In the genomic region with DNA sequence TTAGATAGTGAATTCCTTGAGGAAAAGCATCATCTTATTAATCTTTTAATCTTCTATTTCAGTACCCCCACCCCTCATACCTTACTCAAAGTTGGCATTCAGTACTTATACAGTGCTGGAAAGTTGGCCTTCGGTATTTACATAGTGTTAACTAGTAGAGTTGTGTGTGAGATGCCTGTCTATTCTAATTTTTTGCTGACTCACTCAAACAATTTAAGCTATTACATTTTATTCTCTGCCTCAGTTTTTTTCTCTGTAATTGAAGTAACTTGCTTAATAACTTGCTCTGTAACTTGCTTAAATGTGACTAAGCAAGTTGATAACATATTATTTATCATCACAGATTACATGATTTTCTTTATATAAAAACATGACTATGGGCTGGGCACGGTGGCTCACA, we compare ENCODE assay signal across 22 cellular contexts. TPM values are rescaled to one million over a fixed set of nuclear protein-coding genes. Genes with fewer than 3 reads are reported as not detected.
DNase-seq lines count a peak whose midpoint lies in the region; ATAC-seq, FAIRE-seq and TF ChIP-seq lines count a peak whose summit lies in the region.
"Had no signal": no experiment of that assay in that cellular context is flagged by ENCODE, and none has a peak within 500 bp of the region (broad histone marks: within the 10 kb centered on the region; RNA-seq: fewer than 3 reads in every experiment).

No MANE protein-coding gene starts in this region.

- no peak for DNase-seq in A549 (ENCODE audit: low read depth in 1 of 2, low spot score in 1 of 2)
- DNase-seq in GM23338 (ENCODE audit: low spot score) = no peak
- no peak for DNase-seq in K562 (ENCODE audit: extremely low read depth in 1 of 4, low spot score in 3 of 4)
- DNase-seq in epidermal melanocyte (ENCODE audit: insufficient read length, low spot score) = no peak
- DNase-seq in pons (ENCODE audit: low spot score) = no peak
- DNase-seq: 8988T; C1 segment of cervical spinal cord; CD4-positive, alpha-beta T cell; CD8-positive, alpha-beta memory T cell; DMS 273 treated with DMSO at 0.1 percent for 48 hours; DMS79; EL; GDM1; GOT3; H7; HCEC 1CT had no signal

- H3K4me3 ChIP-seq in A549 (no peak overlapping the region), GM23338 (no peak overlapping the region), K562 (no peak overlapping the region)

- no peaks in the 10 kb centered on the region for H3K9me2 ChIP-seq in GM23338 (ENCODE audit: insufficient read depth)

- 67% methylated on average over 2 of the region's 2 CpGs for WGBS in A549 (ENCODE audit: missing lambda C conversion rate)
- 71% methylated on average over 2 of the region's 2 CpGs for whole genome bisulfite sequencing in K562 (ENCODE audit: insufficient coverage, low coverage, missing lambda C conversion rate)

- H2AFZ ChIP-seq in GM23338 = no peak overlapping the region
- H2AFZ ChIP-seq in K562 (ENCODE audit: low read depth, low read length) = no peak overlapping the region

- no peaks in the 10 kb centered on the region for H3K9me1 ChIP-seq in K562 (ENCODE audit: control insufficient read depth, insufficient read depth, low read length)

- H3K4me2 ChIP-seq in A549 (peak overlapping the region; percentile 0; the same call in 1 of the 3 replicates), GM23338 (no peak overlapping the region), K562 (ENCODE audit: insufficient read depth, low read length) (no peak overlapping the region)

- peaks cover 9% of the 10 kb centered on the region; the same call in 2 of the 3 replicates for H3K36me3 Mint-ChIP-seq in GM23338 (ENCODE audit: low read depth)

- FAIRE-seq in A549 (lab: Jason Lieb, UNC) (no peak), K562 (lab: Jason Lieb, UNC) (peak; percentile 6)
- FAIRE-seq: D721Med, GM12891, GM18507 had no signal

- H3K4me1 Mint-ChIP-seq in GM23338 = no peaks in the 10 kb centered on the region
- H3K4me1 Mint-ChIP-seq: CD8-positive, alpha-beta memory T cell had no signal

- no peaks in the 10 kb centered on the region for H3K79me2 ChIP-seq in GM23338 (replicated peaks; ENCODE audit: insufficient read depth)
- H3K79me2 ChIP-seq in K562 (ENCODE audit: control insufficient read depth, insufficient read depth, low read length) = no peaks in the 10 kb centered on the region

- no peaks in the 10 kb centered on the region for H3K27me3 ChIP-seq in GM23338 (ENCODE audit: insufficient read depth)
- no peaks in the 10 kb centered on the region for H3K27me3 ChIP-seq in K562 (ENCODE audit: control insufficient read depth in 2 of 2, insufficient read depth in 2 of 2, low read length in 2 of 2)

- TF ChIP-seq RAD21 in A549 (conservative IDR thresholded peaks at IDR 0.05 in 1 of 2, IDR thresholded peaks at IDR 0.05 in 1 of 2) (no peak), K562 (CRISPR knock-in tag; conservative IDR thresholded peaks at IDR 0.05 in 1 of 2, IDR thresholded peaks at IDR 0.05 in 1 of 2) (no peak)

- no peak overlapping the region for H3K4me3 Mint-ChIP-seq in GM23338
- H3K4me3 Mint-ChIP-seq: CD4-positive, alpha-beta T cell; CD8-positive, alpha-beta memory T cell had no signal

- H3K9me3 Mint-ChIP-seq in GM23338 = no peaks in the 10 kb centered on the region
- H3K9me3 Mint-ChIP-seq: CD4-positive, alpha-beta T cell; CD8-positive, alpha-beta memory T cell had no signal

- H3K27ac ChIP-seq in A549 (peak overlapping the region in 1 of 2 experiments; percentile 62; a peak in 3 of 6 replicates), GM23338 (ENCODE audit: low read depth) (no peak overlapping the region), K562 (ENCODE audit: extremely low read depth, low read depth, low read length) (no peak overlapping the region)

- no peak overlapping the region for H3K9ac ChIP-seq in K562 (ENCODE audit: insufficient read depth in 1 of 2, low read depth in 2 of 2, low read length in 2 of 2)

- H3K36me3 ChIP-seq in GM23338 (ENCODE audit: insufficient read depth) (no peaks in the 10 kb centered on the region), K562 (ENCODE audit: control insufficient read depth, insufficient read depth, low read length) (no peaks in the 10 kb centered on the region)

- no TSS peak for BruUV-seq in K562 (replicated peaks; lab: Mats Ljungman, UMichigan)

- H3K9me3 ChIP-seq in A549 (no peaks in the 10 kb centered on the region), K562 (replicated peaks; ENCODE audit: control insufficient read depth, insufficient read depth, low read depth, low read length) (no peaks in the 10 kb centered on the region)

- peaks cover 35% of the 10 kb centered on the region for H3K4me1 ChIP-seq in A549
- H3K4me1 ChIP-seq in GM23338 (ENCODE audit: insufficient read depth) = no peaks in the 10 kb centered on the region
- peaks cover 0 to 4% of the 10 kb centered on the region in 2 experiments; a peak in 2 of 5 replicates for H3K4me1 ChIP-seq in K562 (replicated peaks in 1 of 2; ENCODE audit: control insufficient read depth in 2 of 2, insufficient read depth in 2 of 2, low read length in 2 of 2)

- H3K27ac Mint-ChIP-seq in GM23338 = 0 out of 2 replicates have a peak overlapping the region, but pooled peaks have one; percentile 27
- H3K27ac Mint-ChIP-seq: CD4-positive, alpha-beta T cell; CD8-positive, alpha-beta memory T cell had no signal

- H4K20me1 ChIP-seq in GM23338 (replicated peaks; ENCODE audit: insufficient read depth) = no peaks in the 10 kb centered on the region
- no peaks in the 10 kb centered on the region for H4K20me1 ChIP-seq in K562 (replicated peaks; ENCODE audit: control insufficient read depth, insufficient read depth, low read length)

- in situ Hi-C loops in K562 (cut with MboI) = no loop called here

- CTCF ChIA-PET in A549 (lab: Yijun Ruan, JAX) = interaction anchor here (1.0 to 1.4 kb wide), 2 partner anchors 9 to 18 kb away, joined by 3 read pairs; no protein-coding TSS in a partner anchor
- CTCF ChIA-PET in K562 (lab: Yijun Ruan, JAX; ENCODE audit: low intra/inter-chr PET ratio) = no interaction called here

- intact Hi-C loops in K562 (cut with micrococcal nuclease) = no loop called here

- TF ChIP-seq POLR2A in A549 (IDR thresholded peaks at IDR 0.05; ENCODE audit: low read length) = no peak
- no peak for TF ChIP-seq POLR2A in K562 (conservative IDR thresholded peaks at IDR 0.05)

- no peak for TF ChIP-seq EP300 in A549 (IDR thresholded peaks at IDR 0.05)
- TF ChIP-seq EP300 in K562 (IDR thresholded peaks at IDR 0.05; ENCODE audit: low read length) = no peak

- POLR2A ChIA-PET in A549 (lab: Yijun Ruan, JAX) (no interaction called here), K562 (lab: Yijun Ruan, JAX) (interaction anchor here (0.6 to 0.7 kb wide), 2 partner anchors 1055 to 1218 kb away, joined by 3 to 4 read pairs; no protein-coding TSS in a partner anchor)

- peaks cover 6% of the 10 kb centered on the region for H3K27me3 Mint-ChIP-seq in GM23338 (ENCODE audit: insufficient read depth, low read depth, poor library complexity)
- H3K27me3 Mint-ChIP-seq: CD4-positive, alpha-beta T cell; CD8-positive, alpha-beta memory T cell had no signal

- H3F3A ChIP-seq in GM23338 (replicated peaks; ENCODE audit: low read depth) = no peaks in the 10 kb centered on the region

- no peak for ATAC-seq in A549
- ATAC-seq in GM23338 = no peak
- no peak for ATAC-seq in K562
- no peak for ATAC-seq in HG02938 (IDR thresholded peaks at IDR 0.05; ENCODE audit: unreplicated experiment)

- TF ChIP-seq CTCF in A549 (IDR thresholded peaks at IDR 0.05) (no peak), GM23338 (conservative IDR thresholded peaks at IDR 0.05; ENCODE audit: low read depth in 2 of 2) (no peak), K562 (IDR thresholded peaks at IDR 0.05 in 2 of 3, conservative IDR thresholded peaks at IDR 0.05 in 1 of 3; ENCODE audit: insufficient read depth in 2 of 3, low read depth in 1 of 3, low read length in 3 of 3) (no peak)

RNA-seq across cellular contexts. Expression of gene DNAL1, which starts 20.3 kb away (rescaled TPM):
- polyA plus RNA-seq in A549 (2011; rRNA removed) (9.2 and 16.3 TPM in 2 replicates), A549 (2017; fragmentation: RNase III; extraction: RNeasy Plus Mini Kit Qiagen cat#74134 plus additional on column Dnase treatment) (7.8 to 8.3 TPM (median 8.3 TPM) in 3 replicates), GM23338 (2016; fragmentation: Nextera tagmentation; extraction: Ambion mirVana) (23.6 and 29.3 TPM in 2 replicates), K562 (2011; rRNA removed) (3.2 and 4.1 TPM in 2 replicates), K562 (2014; fragmentation: Illumina TruSeq; extraction: Trizol) (4.7 and 5.6 TPM in 2 replicates), K562 (2014; fragmentation: Nextera tagmentation; extraction: Ambion mirVana) (10 to 100 TPM in 1 of 2 experiments, 1 to 10 TPM in 1; 8.9 to 11.7 TPM), K562 (2014; rRNA removed) (1.4 and 4.8 TPM in 2 replicates)
- polyA plus RNA-seq in A549 (2012; cell fraction: cytosol; rRNA removed) = 1.7 and 2.2 TPM in 2 replicates
- polyA plus RNA-seq in A549 (2012; cell fraction: nucleus; rRNA removed) = 0.88 and 1.9 TPM in 2 replicates
- polyA minus RNA-seq in A549 (2011; rRNA and poly(A)+ RNA removed) = 3.7 TPM in 2 replicates
- 7.6 and 10.6 TPM in 2 replicates for total RNA-seq in GM23338 (2014; rRNA removed; shearing (Covaris generic))
- 2.1 and 2.3 TPM in 2 replicates for total RNA-seq in K562 (2011; cell fraction: chromatin; rRNA removed; ENCODE audit: low replicate concordance)
- 0.39 and 0.67 TPM in 2 replicates for total RNA-seq in K562 (2011; cell fraction: nucleolus; rRNA removed)
- total RNA-seq in K562 (2011; cell fraction: nucleoplasm; rRNA removed) = 2.0 and 3.0 TPM in 2 replicates
- total RNA-seq in K562 (2014; rRNA removed) (1.6 and 2.3 TPM in 2 replicates), K562 (2014; rRNA removed; fragmentation: Illumina TruSeq; extraction: Trizol) (6.3 and 10.3 TPM in 2 replicates), K562 (2015; rRNA removed; fragmentation: Illumina TruSeq; extraction: Trizol) (2.1 and 3.7 TPM in 2 replicates), K562 (2021) (4.8 and 5.8 TPM in 2 replicates)
- polyA plus RNA-seq in K562 (2011; cell fraction: cytosol; rRNA removed) = 0.24 and 0.99 TPM in 2 replicates
- 0.74 and 1.5 TPM in 2 replicates for polyA plus RNA-seq in K562 (2011; cell fraction: nucleus; rRNA removed)
- polyA plus RNA-seq in K562 (2012) = 3.2 and 3.4 TPM in 2 replicates
- polyA minus RNA-seq in K562 (2011; rRNA and poly(A)+ RNA removed) = 2.1 and 2.8 TPM in 2 replicates
- 0.95 and 2.3 TPM in 2 replicates for polyA minus RNA-seq in K562 (2011; cell fraction: cytosol; rRNA and poly(A)+ RNA removed)
- polyA minus RNA-seq in K562 (2011; cell fraction: nucleus; rRNA and poly(A)+ RNA removed) = 0.67 and 2.0 TPM in 2 replicates

RNA-seq across cellular contexts. Expression of gene PNMA1, which starts 49.1 kb away (rescaled TPM):
- polyA plus RNA-seq in A549 (2011; rRNA removed) (20.8 and 21.2 TPM in 2 replicates), A549 (2017; fragmentation: RNase III; extraction: RNeasy Plus Mini Kit Qiagen cat#74134 plus additional on column Dnase treatment) (43.4 to 49.8 TPM (median 47.3 TPM) in 3 replicates), GM23338 (2016; fragmentation: Nextera tagmentation; extraction: Ambion mirVana) (18.2 and 19.6 TPM in 2 replicates), K562 (2011; rRNA removed) (7.5 and 11.3 TPM in 2 replicates), K562 (2014; fragmentation: Illumina TruSeq; extraction: Trizol) (15.5 and 15.7 TPM in 2 replicates), K562 (2014; fragmentation: Nextera tagmentation; extraction: Ambion mirVana) (1 to 10 TPM; 1.7 to 2.4 TPM), K562 (2014; rRNA removed) (12.7 and 15.1 TPM in 2 replicates)
- polyA plus RNA-seq in A549 (2012; cell fraction: cytosol; rRNA removed) = 25.0 and 27.8 TPM in 2 replicates
- polyA plus RNA-seq in A549 (2012; cell fraction: nucleus; rRNA removed) = 28.3 and 29.6 TPM in 2 replicates
- polyA minus RNA-seq in A549 (2011; rRNA and poly(A)+ RNA removed) = 6.2 and 10.5 TPM in 2 replicates
- total RNA-seq in GM23338 (2014; rRNA removed; shearing (Covaris generic)) = 32.9 and 35.6 TPM in 2 replicates
- total RNA-seq in K562 (2011; cell fraction: chromatin; rRNA removed; ENCODE audit: low replicate concordance) = 5.1 and 6.7 TPM in 2 replicates
- 6.8 and 8.0 TPM in 2 replicates for total RNA-seq in K562 (2011; cell fraction: nucleolus; rRNA removed)
- total RNA-seq in K562 (2011; cell fraction: nucleoplasm; rRNA removed) = 8.8 and 9.7 TPM in 2 replicates
- total RNA-seq in K562 (2014; rRNA removed) (4.6 and 4.7 TPM in 2 replicates), K562 (2014; rRNA removed; fragmentation: Illumina TruSeq; extraction: Trizol) (7.9 and 8.7 TPM in 2 replicates), K562 (2015; rRNA removed; fragmentation: Illumina TruSeq; extraction: Trizol) (6.6 and 7.1 TPM in 2 replicates), K562 (2021) (24.8 and 26.4 TPM in 2 replicates)
- 6.3 and 7.9 TPM in 2 replicates for polyA plus RNA-seq in K562 (2011; cell fraction: cytosol; rRNA removed)
- 6.2 and 6.9 TPM in 2 replicates for polyA plus RNA-seq in K562 (2011; cell fraction: nucleus; rRNA removed)
- polyA plus RNA-seq in K562 (2012) = 18.6 and 26.5 TPM in 2 replicates
- polyA minus RNA-seq in K562 (2011; rRNA and poly(A)+ RNA removed) = 6.4 and 9.0 TPM in 2 replicates
- 4.3 and 7.6 TPM in 2 replicates for polyA minus RNA-seq in K562 (2011; cell fraction: cytosol; rRNA and poly(A)+ RNA removed)
- polyA minus RNA-seq in K562 (2011; cell fraction: nucleus; rRNA and poly(A)+ RNA removed) = 3.3 and 3.4 TPM in 2 replicates

RNA-seq across cellular contexts. Expression of gene ACOT6, which starts 52.8 kb away (rescaled TPM):
- polyA plus RNA-seq in A549 (2011; rRNA removed) (not detected in 2 replicates), A549 (2017; fragmentation: RNase III; extraction: RNeasy Plus Mini Kit Qiagen cat#74134 plus additional on column Dnase treatment) (not detected in 3 replicates), GM23338 (2016; fragmentation: Nextera tagmentation; extraction: Ambion mirVana) (0.24 and 0.44 TPM in 2 replicates), K562 (2011; rRNA removed) (not detected in 2 replicates), K562 (2014; fragmentation: Illumina TruSeq; extraction: Trizol) (not detected in 2 replicates), K562 (2014; fragmentation: Nextera tagmentation; extraction: Ambion mirVana) (not detected), K562 (2014; rRNA removed) (not detected in 2 replicates)
- polyA plus RNA-seq in A549 (2012; cell fraction: cytosol; rRNA removed) = not detected in 2 replicates
- polyA plus RNA-seq in A549 (2012; cell fraction: nucleus; rRNA removed) = not detected in 2 replicates
- not detected in 2 replicates for polyA minus RNA-seq in A549 (2011; rRNA and poly(A)+ RNA removed)
- total RNA-seq in GM23338 (2014; rRNA removed; shearing (Covaris generic)) = 0.83 TPM in 1 of 2 replicates, not detected in the other
- not detected in 2 replicates for total RNA-seq in K562 (2011; cell fraction: chromatin; rRNA removed; ENCODE audit: low replicate concordance)
- total RNA-seq in K562 (2011; cell fraction: nucleolus; rRNA removed) = 0.17 TPM in 1 of 2 replicates, not detected in the other
- total RNA-seq in K562 (2011; cell fraction: nucleoplasm; rRNA removed) = not detected in 2 replicates
- total RNA-seq in K562 (2014; rRNA removed) (not detected in 2 replicates), K562 (2014; rRNA removed; fragmentation: Illumina TruSeq; extraction: Trizol) (not detected in 2 replicates), K562 (2015; rRNA removed; fragmentation: Illumina TruSeq; extraction: Trizol) (not detected in 2 replicates), K562 (2021) (not detected in 2 replicates)
- not detected in 2 replicates for polyA plus RNA-seq in K562 (2011; cell fraction: cytosol; rRNA removed)
- polyA plus RNA-seq in K562 (2011; cell fraction: nucleus; rRNA removed) = not detected in 2 replicates
- not detected in 2 replicates for polyA plus RNA-seq in K562 (2012)
- polyA minus RNA-seq in K562 (2011; rRNA and poly(A)+ RNA removed) = not detected in 2 replicates
- polyA minus RNA-seq in K562 (2011; cell fraction: cytosol; rRNA and poly(A)+ RNA removed) = not detected in 2 replicates
- polyA minus RNA-seq in K562 (2011; cell fraction: nucleus; rRNA and poly(A)+ RNA removed) = 0.27 and 0.67 TPM in 2 replicates
- total RNA-seq: A673; CD4-positive, alpha-beta T cell; CD8-positive, alpha-beta memory T cell; H7 had no signal
- polyA plus RNA-seq: BJ; CD8-positive, alpha-beta memory T cell had no signal

Comparison
In these comparisons a context has a peak if more than half of its experiments do, and no peak if none do; other contexts are left out.
1. Of the 35 proteins assayed by ChIP-seq in both K562 and A549: peak only in K562: none; only in A549: none; in both: MAFK; in neither: 34.